In genomic region chr17:40550608-40551007, GRCh38 we compare ENCODE assay signal across 10 cellular contexts. TPM values are rescaled to one million over a fixed set of nuclear protein-coding genes. Genes with fewer than 3 reads are reported as not detected.
DNase-seq lines count a peak whose midpoint lies in the region; ATAC-seq, FAIRE-seq and TF ChIP-seq lines count a peak whose summit lies in the region.
"Had no signal": no experiment of that assay in that cellular context is flagged by ENCODE, and none has a peak within 500 bp of the region (broad histone marks: within the 10 kb centered on the region; RNA-seq: fewer than 3 reads in every experiment).

No MANE protein-coding gene starts in this region.

- BruUV-seq in HepG2 (replicated peaks; lab: Mats Ljungman, UMichigan): no TSS peak

- ATAC-seq in HepG2 (no peak), HG03196 (IDR thresholded peaks at IDR 0.05; ENCODE audit: unreplicated experiment) (no peak)
- ATAC-seq in stimulated activated naive CD8-positive, alpha-beta T cell treated with anti-CD3 and anti-CD28 coated beads, Interleukin-15, amount 100 ng/mL, for 72 hours: no peak

- H3K9ac ChIP-seq in HepG2 (ENCODE audit: insufficient read depth, low read depth, low read length): no peak overlapping the region

- H3K36me3 ChIP-seq in ascending aorta (no peaks in the 10 kb centered on the region), HepG2 (replicated peaks in 1 of 2; ENCODE audit: control insufficient read depth in 1 of 2, insufficient read depth in 2 of 2, low read length in 2 of 2) (no peaks in the 10 kb centered on the region)

- POLR2A ChIA-PET in HepG2 (lab: Yijun Ruan, JAX): interaction anchor here (0.7 to 4.9 kb wide), 14 partner anchors 10 to 1138 kb away, joined by 3 to 116 read pairs (median 5); partner anchors contain the start of gene EIF1
- POLR2A ChIA-PET in RWPE1 (lab: Yijun Ruan, JAX; ENCODE audit: low non-redundant PET): no interaction called here

- H3K4me1 ChIP-seq in ascending aorta (peaks cover 4% of the 10 kb centered on the region in 2 donors), HepG2 (ENCODE audit: insufficient read depth, low read length) (peaks cover 84% of the 10 kb centered on the region)

- in situ Hi-C loops in HepG2 (cut with HindIII; ENCODE audit: extremely low pct_ligation_motif_present, low pct_unique_long_range_greater_than_20kb): no loop called here

- peaks cover 100% of the 10 kb centered on the region for H3K4me1 Mint-ChIP-seq in stimulated activated naive CD8-positive, alpha-beta T cell treated with anti-CD3 and anti-CD28 coated beads, Interleukin-15, amount 100 ng/mL, for 72 hours

- intact Hi-C loops in ascending aorta (cut with DNase I): no loop called here
- intact Hi-C loops in HepG2 (cut with micrococcal nuclease; ENCODE audit: unreplicated experiment): no loop called here

- peak overlapping the region; percentile 5 to 21 for H3K4me3 Mint-ChIP-seq in stimulated activated naive CD8-positive, alpha-beta T cell treated with anti-CD3 and anti-CD28 coated beads, Interleukin-15, amount 100 ng/mL, for 72 hours
- H3K4me3 Mint-ChIP-seq: dendritic cell treated with granulocyte-macrophage colony-stimulating factor and Interleukin-4, amounts not matched to agents 40 ng/mL and 50 ng/mL, for 4 days had no signal

- H3K27ac Mint-ChIP-seq in stimulated activated naive CD8-positive, alpha-beta T cell treated with anti-CD3 and anti-CD28 coated beads, Interleukin-15, amount 100 ng/mL, for 72 hours: peak overlapping the region; percentile 8 to 97
- H3K27ac Mint-ChIP-seq: dendritic cell treated with granulocyte-macrophage colony-stimulating factor and Interleukin-4, amounts not matched to agents 40 ng/mL and 50 ng/mL, for 4 days had no signal

- H4K20me1 ChIP-seq in HepG2 (ENCODE audit: insufficient read depth, low read length): no peaks in the 10 kb centered on the region

- peak; percentile 48 for DNase-seq in GOT3 (lab: John Stamatoyannopoulos, UW)
- peak in 1 of 2 donors; percentile 79 for DNase-seq in ascending aorta (ENCODE audit: low spot score in 2 of 2)
- DNase-seq in HepG2 (ENCODE audit: low spot score): no peak
- DNase-seq in stimulated activated naive CD8-positive, alpha-beta T cell treated with anti-CD3 and anti-CD28 coated beads, Interleukin-15, amount 100 ng/mL, for 72 hours: peak in 1 of 2 donors; percentile 39
- no peak for DNase-seq in RWPE1 (ENCODE audit: low spot score)
- no peak for DNase-seq in inferior parietal cortex (ENCODE audit: extremely low spot score)
- no peak for DNase-seq in SKM-1 treated with dmso at 0.1 percent for 144 hours (lab: John Stamatoyannopoulos, UW; ENCODE audit: unreplicated experiment)
- DNase-seq: SHP77 treated with DMSO at 0.1 percent for 48 hours had no signal

- no peaks in the 10 kb centered on the region for H3K79me2 ChIP-seq in HepG2 (ENCODE audit: insufficient read depth, low read length)

- TF ChIP-seq POLR2A in HepG2 (IDR thresholded peaks at IDR 0.05; ENCODE audit: insufficient read depth in 1 of 2, low read depth in 2 of 2, low read length in 2 of 2): no peak

- 93% methylated on average over 8 of the region's 8 CpGs for WGBS in HepG2 (ENCODE audit: low lambda C conversion rate)

- no peak for TF ChIP-seq CTCF in ascending aorta (IDR thresholded peaks at IDR 0.05)
- TF ChIP-seq CTCF in HepG2 (CRISPR knock-in tag; IDR thresholded peaks at IDR 0.05): no peak
- TF ChIP-seq CTCF in RWPE1 (conservative IDR thresholded peaks at IDR 0.05; ENCODE audit: low read depth): no peak

- no peak for TF ChIP-seq RAD21 in HepG2 (CRISPR knock-in tag; IDR thresholded peaks at IDR 0.05)

- no peaks in the 10 kb centered on the region for H3K27me3 Mint-ChIP-seq in stimulated activated naive CD8-positive, alpha-beta T cell treated with anti-CD3 and anti-CD28 coated beads, Interleukin-15, amount 100 ng/mL, for 72 hours

- H3K4me3 ChIP-seq in ascending aorta (no peak overlapping the region), HepG2 (replicated peaks in 1 of 3; ENCODE audit: insufficient read depth in 1 of 3, low read depth in 2 of 3, low read length in 3 of 3) (no peak overlapping the region)

- H3K4me2 ChIP-seq in HepG2 (ENCODE audit: low read depth, low read length): peak overlapping the region; percentile 76; the same call in 1 of the 2 replicates

- H2AFZ ChIP-seq in HepG2 (ENCODE audit: low read length): no peak overlapping the region

- no peaks in the 10 kb centered on the region for H3K9me3 ChIP-seq in ascending aorta
- H3K9me3 ChIP-seq in HepG2 (ENCODE audit: low read length): no peaks in the 10 kb centered on the region

- CTCF ChIA-PET in HepG2 (lab: Yijun Ruan, JAX; ENCODE audit: low intra/inter-chr PET ratio, low total read pairs): interaction anchor here (1.7 kb wide), 1 partner anchor 10 kb away, joined by 8 read pairs; no protein-coding TSS in a partner anchor
- CTCF ChIA-PET in RWPE1 (lab: Yijun Ruan, JAX): interaction anchor here (0.7 kb wide), 1 partner anchor 65 kb away, joined by 3 read pairs; no protein-coding TSS in a partner anchor

- H3K27ac ChIP-seq in ascending aorta: peak overlapping the region; percentile 32 to 74
- H3K27ac ChIP-seq in HepG2 (ENCODE audit: extremely low read length, insufficient read depth, low read length): peak overlapping the region; percentile 85
- no peak overlapping the region for H3K27ac ChIP-seq in RWPE1

- no peaks in the 10 kb centered on the region for H3K9me3 Mint-ChIP-seq in stimulated activated naive CD8-positive, alpha-beta T cell treated with anti-CD3 and anti-CD28 coated beads, Interleukin-15, amount 100 ng/mL, for 72 hours
- H3K9me3 Mint-ChIP-seq: dendritic cell treated with granulocyte-macrophage colony-stimulating factor and Interleukin-4, amounts not matched to agents 40 ng/mL and 50 ng/mL, for 4 days had no signal

- FAIRE-seq in HepG2 (lab: Jason Lieb, UNC): no peak

- TF ChIP-seq EP300 in HepG2 (IDR thresholded peaks at IDR 0.05; ENCODE audit: low read depth in 2 of 2, low read length in 2 of 2): no peak
- no peak for TF ChIP-seq EP300 in HepG2 (CRISPR knock-in tag; IDR thresholded peaks at IDR 0.05; ENCODE audit: borderline replicate concordance)

- no peaks in the 10 kb centered on the region for H3K27me3 ChIP-seq in ascending aorta
- no peaks in the 10 kb centered on the region for H3K27me3 ChIP-seq in HepG2 (ENCODE audit: control insufficient read depth in 1 of 2, insufficient read depth in 2 of 2, low read length in 2 of 2)

TF ChIP-seq in HepG2, 621 proteins besides CTCF, POLR2A, EP300 and RAD21 (continues in another document):
- TF ChIP-seq ZNF619 (CRISPR knock-in tag; IDR thresholded peaks at IDR 0.05): 0 out of 2 replicates have a peak, but pooled peaks have one; percentile 12
- 0 out of 2 replicates have a peak, but pooled peaks have one; percentile 26 for TF ChIP-seq MBD4 (IDR thresholded peaks at IDR 0.05; ENCODE audit: borderline replicate concordance, low read length)

RNA-seq across cellular contexts. Expression of gene CCR7, which starts 14.7 kb away (rescaled TPM):
- not detected for total RNA-seq in ascending aorta
- total RNA-seq in HepG2 (2016; rRNA removed; fragmentation: Illumina TruSeq; extraction: Trizol): 0.04 TPM in 1 of 2 replicates, not detected in the other
- total RNA-seq in HepG2 (2016; cell fraction: cytosol; rRNA removed; fragmentation: Illumina TruSeq; extraction: Trizol; ENCODE audit: low read depth): not detected in 2 replicates
- total RNA-seq in HepG2 (2016; cell fraction: insoluble cytoplasmic fraction; rRNA removed; fragmentation: Illumina TruSeq; extraction: Trizol): 0.09 TPM in 1 of 2 replicates, not detected in the other
- not detected in 2 replicates for total RNA-seq in HepG2 (2016; cell fraction: membrane; rRNA removed; fragmentation: Illumina TruSeq; extraction: Trizol)
- total RNA-seq in HepG2 (2016; cell fraction: nucleus; rRNA removed; fragmentation: Illumina TruSeq; extraction: Trizol): not detected in 2 replicates
- polyA plus RNA-seq in HepG2 (2011; rRNA removed): 0.53 and 0.55 TPM in 2 replicates
- polyA plus RNA-seq in HepG2 (2011; cell fraction: cytosol; rRNA removed): 0.59 and 0.70 TPM in 2 replicates
- 0.31 and 1.1 TPM in 2 replicates for polyA plus RNA-seq in HepG2 (2011; cell fraction: nucleus; rRNA removed)
- polyA plus RNA-seq in HepG2 (2012): 1.1 and 1.5 TPM in 2 replicates
- not detected in 2 replicates for polyA plus RNA-seq in HepG2 (2016; cell fraction: cytosol; fragmentation: Illumina TruSeq; extraction: Trizol; ENCODE audit: low read depth)
- not detected in 2 replicates for polyA plus RNA-seq in HepG2 (2016; cell fraction: insoluble cytoplasmic fraction; fragmentation: Illumina TruSeq; extraction: Trizol; ENCODE audit: low read depth)
- not detected in 2 replicates for polyA plus RNA-seq in HepG2 (2016; cell fraction: membrane; fragmentation: Illumina TruSeq; extraction: Trizol; ENCODE audit: low read depth)
- not detected in 2 replicates for polyA plus RNA-seq in HepG2 (2016; cell fraction: nucleus; fragmentation: Illumina TruSeq; extraction: Trizol; ENCODE audit: insufficient read depth, low read depth)
- 1.4 and 3.5 TPM in 2 replicates for polyA minus RNA-seq in HepG2 (2011; rRNA and poly(A)+ RNA removed; ENCODE audit: low replicate concordance)
- 0.40 TPM in 1 of 2 replicates, not detected in the other for polyA minus RNA-seq in HepG2 (2011; cell fraction: cytosol; rRNA and poly(A)+ RNA removed)
- 0.37 TPM in 1 of 2 replicates, not detected in the other for polyA minus RNA-seq in HepG2 (2011; cell fraction: nucleus; rRNA and poly(A)+ RNA removed)

RNA-seq across cellular contexts. Expression of gene TNS4, which starts 49.2 kb away (rescaled TPM):
- total RNA-seq in ascending aorta (not detected), HepG2 (2016; rRNA removed; fragmentation: Illumina TruSeq; extraction: Trizol) (0.58 TPM in 2 replicates)
- 0.18 and 0.20 TPM in 2 replicates for total RNA-seq in HepG2 (2016; cell fraction: cytosol; rRNA removed; fragmentation: Illumina TruSeq; extraction: Trizol; ENCODE audit: low read depth)
- 0.32 and 0.51 TPM in 2 replicates for total RNA-seq in HepG2 (2016; cell fraction: insoluble cytoplasmic fraction; rRNA removed; fragmentation: Illumina TruSeq; extraction: Trizol)
- total RNA-seq in HepG2 (2016; cell fraction: membrane; rRNA removed; fragmentation: Illumina TruSeq; extraction: Trizol): 0.31 and 0.38 TPM in 2 replicates
- total RNA-seq in HepG2 (2016; cell fraction: nucleus; rRNA removed; fragmentation: Illumina TruSeq; extraction: Trizol): 0.37 and 1.3 TPM in 2 replicates
- 1.7 and 2.1 TPM in 2 replicates for polyA plus RNA-seq in HepG2 (2011; rRNA removed)
- polyA plus RNA-seq in HepG2 (2011; cell fraction: cytosol; rRNA removed): 0.69 and 1.3 TPM in 2 replicates
- polyA plus RNA-seq in HepG2 (2011; cell fraction: nucleus; rRNA removed): 7.1 and 10.8 TPM in 2 replicates
- 0.37 and 0.42 TPM in 2 replicates for polyA plus RNA-seq in HepG2 (2012)
- 0.20 and 0.22 TPM in 2 replicates for polyA plus RNA-seq in HepG2 (2016; cell fraction: cytosol; fragmentation: Illumina TruSeq; extraction: Trizol; ENCODE audit: low read depth)
- 1.3 and 2.3 TPM in 2 replicates for polyA plus RNA-seq in HepG2 (2016; cell fraction: insoluble cytoplasmic fraction; fragmentation: Illumina TruSeq; extraction: Trizol; ENCODE audit: low read depth)
- 0.34 and 0.72 TPM in 2 replicates for polyA plus RNA-seq in HepG2 (2016; cell fraction: membrane; fragmentation: Illumina TruSeq; extraction: Trizol; ENCODE audit: low read depth)
- 4.4 and 6.8 TPM in 2 replicates for polyA plus RNA-seq in HepG2 (2016; cell fraction: nucleus; fragmentation: Illumina TruSeq; extraction: Trizol; ENCODE audit: insufficient read depth, low read depth)
- polyA minus RNA-seq in HepG2 (2011; rRNA and poly(A)+ RNA removed; ENCODE audit: low replicate concordance): 7.4 and 24.1 TPM in 2 replicates
- polyA minus RNA-seq in HepG2 (2011; cell fraction: cytosol; rRNA and poly(A)+ RNA removed): 2.6 and 3.7 TPM in 2 replicates
- 4.0 and 6.1 TPM in 2 replicates for polyA minus RNA-seq in HepG2 (2011; cell fraction: nucleus; rRNA and poly(A)+ RNA removed)
